In genomic region chr20:21509079-21509596, GRCh38 we compare ENCODE assay signal across 18 cellular contexts. TPM values are rescaled to one million over a fixed set of nuclear protein-coding genes. Genes with fewer than 3 reads are reported as not detected.
DNase-seq lines count a peak whose midpoint lies in the region; ATAC-seq and TF ChIP-seq lines count a peak whose summit lies in the region.
"Had no signal": no experiment of that assay in that cellular context is flagged by ENCODE, and none has a peak within 500 bp of the region (broad histone marks: within the 10 kb centered on the region; RNA-seq: fewer than 3 reads in every experiment).

No MANE protein-coding gene starts in this region.

- POLR2A ChIA-PET in naive thymus-derived CD8-positive, alpha-beta T cell (lab: Charles Lee) = no interaction called here

- peaks cover 81% of the 10 kb centered on the region for H3K4me1 Mint-ChIP-seq in stimulated activated naive CD8-positive, alpha-beta T cell treated with anti-CD3 and anti-CD28 coated beads, Interleukin-15, amount 100 ng/mL, for 72 hours
- peaks cover 34% of the 10 kb centered on the region for H3K4me1 Mint-ChIP-seq in activated naive CD8-positive, alpha-beta T cell treated with anti-CD3 and anti-CD28 coated beads, Interleukin-2, amount 50 U/mL, for 24 hours
- peaks cover 12 to 66% (median 55%) of the 10 kb centered on the region in 4 donors for H3K4me1 Mint-ChIP-seq in naive thymus-derived CD8-positive, alpha-beta T cell
- H3K4me1 Mint-ChIP-seq in type B pancreatic cell (ENCODE audit: unreplicated experiment) = peaks cover 4% of the 10 kb centered on the region

- peak overlapping the region in 1 of 2 donors; percentile 19 for H3K27ac Mint-ChIP-seq in stimulated activated naive CD8-positive, alpha-beta T cell treated with anti-CD3 and anti-CD28 coated beads, Interleukin-15, amount 100 ng/mL, for 72 hours
- no peak overlapping the region for H3K27ac Mint-ChIP-seq in activated naive CD8-positive, alpha-beta T cell treated with anti-CD3 and anti-CD28 coated beads, Interleukin-2, amount 50 U/mL, for 24 hours
- H3K27ac Mint-ChIP-seq in naive thymus-derived CD8-positive, alpha-beta T cell = no peak overlapping the region
- H3K27ac Mint-ChIP-seq in type B pancreatic cell = peak overlapping the region; percentile 70
- H3K27ac Mint-ChIP-seq: activated CD4-positive, alpha-beta T cell treated with anti-CD3 and anti-CD28 coated beads, Interleukin-2, amount 10 ng/mL, durations not matched to agents 7 days and 5 days had no signal

- peak overlapping the region; percentile 83 to 84 for H3K4me3 Mint-ChIP-seq in stimulated activated naive CD8-positive, alpha-beta T cell treated with anti-CD3 and anti-CD28 coated beads, Interleukin-15, amount 100 ng/mL, for 72 hours
- H3K4me3 Mint-ChIP-seq in activated naive CD8-positive, alpha-beta T cell treated with anti-CD3 and anti-CD28 coated beads, Interleukin-2, amount 50 U/mL, for 24 hours = peak overlapping the region; percentile 36
- peak overlapping the region; percentile 12 to 87 (median 80) for H3K4me3 Mint-ChIP-seq in naive thymus-derived CD8-positive, alpha-beta T cell
- H3K4me3 Mint-ChIP-seq in type B pancreatic cell = peak overlapping the region; percentile 82

- no peaks in the 10 kb centered on the region for H3K9me3 Mint-ChIP-seq in stimulated activated naive CD8-positive, alpha-beta T cell treated with anti-CD3 and anti-CD28 coated beads, Interleukin-15, amount 100 ng/mL, for 72 hours
- H3K9me3 Mint-ChIP-seq in activated naive CD8-positive, alpha-beta T cell treated with anti-CD3 and anti-CD28 coated beads, Interleukin-2, amount 50 U/mL, for 24 hours = no peaks in the 10 kb centered on the region
- H3K9me3 Mint-ChIP-seq in naive thymus-derived CD8-positive, alpha-beta T cell = no peaks in the 10 kb centered on the region
- no peaks in the 10 kb centered on the region for H3K9me3 Mint-ChIP-seq in type B pancreatic cell
- H3K9me3 Mint-ChIP-seq: activated CD4-positive, alpha-beta T cell treated with anti-CD3 and anti-CD28 coated beads, Interleukin-2, amount 10 ng/mL, durations not matched to agents 7 days and 5 days had no signal

- DNase-seq in stimulated activated naive CD8-positive, alpha-beta T cell treated with anti-CD3 and anti-CD28 coated beads, Interleukin-15, amount 100 ng/mL, for 72 hours = no peak
- no peak for DNase-seq in stimulated activated naive CD8-positive, alpha-beta T cell treated with anti-CD3 and anti-CD28 coated beads, Interleukin-15, Interleukin-2, amounts not matched to agents 100 U/mL and 50 U/mL, for 24 hours
- peak; percentile 7 for DNase-seq in activated naive CD8-positive, alpha-beta T cell treated with anti-CD3 and anti-CD28 coated beads, Interleukin-2, amount 50 U/mL, for 24 hours
- peak in 1 of 10 donors; percentile 36 for DNase-seq in naive thymus-derived CD8-positive, alpha-beta T cell
- DNase-seq in type B pancreatic cell (ENCODE audit: extremely low spot score, unreplicated experiment) = no peak
- no peak for DNase-seq in NCI-H146 treated with DMSO at 0.1 percent for 48 hours (lab: John Stamatoyannopoulos, UW; ENCODE audit: unreplicated experiment)
- no peak for DNase-seq in HK-2 (ENCODE audit: unreplicated experiment)
- DNase-seq: activated CD4-positive, alpha-beta T cell treated with anti-CD3 and anti-CD28 coated beads, Interleukin-2, amount 10 ng/mL, durations not matched to agents 7 days and 5 days; activated effector memory CD4-positive, alpha-beta T cell treated with Interleukin-2 at 50 U/mL for 16 hours; AML-193; effector CD8-positive, alpha-beta T cell; Karpas-422; NCI-H1417 treated with DMSO at 0.1 percent for 48 hours; NK-92 treated with Interleukin-12 subunit alpha and Interleukin-12 subunit beta, amount 100 ng/mL, for 24 hours had no signal

- TF ChIP-seq CTCF in type B pancreatic cell (conservative IDR thresholded peaks at IDR 0.05) = no peak

- peaks cover 94% of the 10 kb centered on the region for H3K27me3 Mint-ChIP-seq in stimulated activated naive CD8-positive, alpha-beta T cell treated with anti-CD3 and anti-CD28 coated beads, Interleukin-15, amount 100 ng/mL, for 72 hours
- peaks cover 73% of the 10 kb centered on the region for H3K27me3 Mint-ChIP-seq in activated naive CD8-positive, alpha-beta T cell treated with anti-CD3 and anti-CD28 coated beads, Interleukin-2, amount 50 U/mL, for 24 hours
- H3K27me3 Mint-ChIP-seq in naive thymus-derived CD8-positive, alpha-beta T cell = peaks cover 32 to 90% (median 64%) of the 10 kb centered on the region in 5 donors
- peaks cover 89% of the 10 kb centered on the region for H3K27me3 Mint-ChIP-seq in type B pancreatic cell

- no peaks in the 10 kb centered on the region for H3K36me3 Mint-ChIP-seq in activated naive CD8-positive, alpha-beta T cell treated with anti-CD3 and anti-CD28 coated beads, Interleukin-2, amount 50 U/mL, for 24 hours (ENCODE audit: low read depth)
- no peaks in the 10 kb centered on the region for H3K36me3 Mint-ChIP-seq in naive thymus-derived CD8-positive, alpha-beta T cell
- H3K36me3 Mint-ChIP-seq in type B pancreatic cell = no peaks in the 10 kb centered on the region

- ATAC-seq in stimulated activated naive CD8-positive, alpha-beta T cell treated with anti-CD3 and anti-CD28 coated beads, Interleukin-15, amount 100 ng/mL, for 72 hours = no peak
- ATAC-seq in stimulated activated naive CD8-positive, alpha-beta T cell treated with anti-CD3 and anti-CD28 coated beads, Interleukin-15, Interleukin-2, amounts not matched to agents 100 U/mL and 50 U/mL, for 24 hours = no peak
- ATAC-seq in activated naive CD8-positive, alpha-beta T cell treated with anti-CD3 and anti-CD28 coated beads, Interleukin-2, amount 50 U/mL, for 24 hours = no peak
- ATAC-seq in naive thymus-derived CD8-positive, alpha-beta T cell = no peak
- no peak for ATAC-seq in HG03025 (IDR thresholded peaks at IDR 0.05; ENCODE audit: low FRiP score, unreplicated experiment)
- ATAC-seq: left lung had no signal

RNA-seq across cellular contexts. Expression of gene NKX2-2, which starts 4.7 kb away (rescaled TPM):
- not detected for total RNA-seq in naive thymus-derived CD8-positive, alpha-beta T cell
- polyA plus RNA-seq in naive thymus-derived CD8-positive, alpha-beta T cell = not detected
- total RNA-seq in type B pancreatic cell (ENCODE audit: low replicate concordance) = 6.0 and 15.4 TPM in 2 replicates
- total RNA-seq: activated CD4-positive, alpha-beta T cell treated with anti-CD3 and anti-CD28 coated beads, Interleukin-2, amount 10 ng/mL, durations not matched to agents 7 days and 5 days; left lung; renal cortical epithelial cell; subcutaneous adipose tissue had no signal
